ENCODE assay signal across 1 cellular context in the genomic region with DNA sequence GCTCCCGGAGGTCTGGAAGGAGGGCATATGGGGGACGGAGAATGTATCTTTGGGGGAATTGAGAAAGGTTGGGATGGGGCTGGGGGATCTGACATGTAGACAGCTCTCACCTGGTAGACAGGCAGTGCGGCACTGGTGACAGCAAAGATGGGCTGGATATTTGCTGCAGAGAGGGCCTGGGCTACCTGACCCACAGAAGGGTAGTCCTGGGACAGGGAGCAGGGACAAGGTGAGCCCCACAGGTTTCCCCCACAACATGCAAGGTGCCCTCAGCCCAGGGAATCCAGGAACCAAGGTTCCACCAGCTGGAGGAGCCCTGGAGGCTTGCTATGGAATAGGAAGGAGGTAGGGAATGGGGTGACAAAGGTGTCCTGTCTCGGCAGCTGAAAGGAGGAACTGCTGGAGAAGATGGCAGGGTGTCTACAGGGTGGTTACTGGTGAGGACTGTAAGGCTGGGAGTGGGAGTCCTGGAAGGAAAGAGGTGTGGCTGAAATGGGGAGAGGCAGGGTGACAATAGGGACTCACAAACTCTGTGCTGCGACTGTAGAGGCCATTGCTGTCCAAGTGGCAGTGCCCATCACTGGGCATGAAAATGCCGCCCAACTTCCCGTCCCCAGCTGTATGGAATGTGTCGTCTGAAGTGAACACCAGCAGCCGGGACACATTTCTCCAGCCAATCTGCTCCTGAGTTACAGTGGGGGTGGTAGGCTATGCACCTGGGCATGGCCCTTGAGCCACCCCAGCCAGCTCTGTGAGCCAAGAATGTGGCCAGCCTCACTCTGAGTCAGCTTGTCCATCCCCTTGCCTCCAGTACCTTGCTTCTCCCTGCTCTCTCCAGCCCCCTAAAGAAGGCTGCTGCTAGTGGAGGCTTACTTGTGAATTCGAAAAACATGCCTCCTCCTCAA.
TF ChIP-seq lines count a peak whose summit lies in the region.

No MANE protein-coding gene starts in this region.

TF ChIP-seq in K562, 482 proteins besides CTCF, POLR2A, EP300 and RAD21:
- TF ChIP-seq ZNF41 (CRISPR knock-in tag; conservative IDR thresholded peaks at IDR 0.05) (no peak), POLR2G (IDR thresholded peaks at IDR 0.05; ENCODE audit: low read depth, low read length) (peak; percentile 7; the same call in 1 of the 2 replicates), ATF1 (CRISPR knock-in tag; IDR thresholded peaks at IDR 0.05) (no peak), ATF1 (tag; IDR thresholded peaks at IDR 0.05) (no peak)
